Comparison of ENCODE assay signal across 8 cellular contexts in the genomic region with DNA sequence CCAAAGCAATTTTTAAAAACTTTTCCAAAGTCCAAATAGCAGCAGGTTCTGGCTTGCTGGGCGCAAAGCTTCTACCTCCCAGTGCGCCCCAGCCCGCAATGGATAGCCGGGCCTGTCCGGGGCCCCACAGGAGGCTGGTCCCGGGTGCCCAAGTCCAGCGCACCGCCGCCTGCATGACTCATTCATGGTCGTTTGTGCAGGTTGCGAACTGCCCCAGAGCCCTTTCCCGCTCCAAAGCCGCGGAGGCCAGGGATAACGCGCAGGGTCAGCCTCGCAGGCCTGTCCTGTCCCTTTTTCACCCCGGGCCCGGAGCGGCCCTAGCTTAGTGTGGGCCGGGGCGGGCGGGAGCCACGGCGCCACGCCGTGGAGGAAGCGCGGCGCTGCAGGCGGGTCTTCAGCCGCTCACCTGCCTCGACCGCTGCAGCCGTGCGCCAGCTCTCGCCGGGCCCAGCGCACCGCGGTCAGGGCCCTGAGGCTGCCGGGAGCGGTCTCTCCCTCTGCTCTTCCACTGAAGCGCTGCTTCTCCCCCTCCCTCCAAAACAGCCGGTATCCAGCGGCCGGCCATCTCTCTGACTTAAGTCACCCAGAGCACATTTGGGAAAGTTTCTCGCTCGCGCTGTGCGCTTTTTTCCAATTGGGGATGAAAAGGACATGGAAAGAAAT. TPM values are rescaled to one million over a fixed set of nuclear protein-coding genes. Genes with fewer than 3 reads are reported as not detected.
A peak's percentile ranks its signal among the peaks of the same experiment; 100 is the strongest.
DNase-seq lines count a peak whose midpoint lies in the region; ATAC-seq and TF ChIP-seq lines count a peak whose summit lies in the region.

No MANE protein-coding gene starts in this region.

- CTCF ChIA-PET in SK-N-SH (lab: Yijun Ruan, JAX): interaction anchor here (0.6 to 4.2 kb wide), 27 partner anchors 8 to 380 kb away, joined by 3 to 42 read pairs (median 5); partner anchors contain the start of gene ADO

- peak; percentile 61 for TF ChIP-seq RAD21 in SK-N-SH (IDR thresholded peaks at IDR 0.05; ENCODE audit: low read length)

- H3K27ac ChIP-seq in DND-41 (ENCODE audit: low read length): peak overlapping the region; percentile 93
- no peak overlapping the region for H3K27ac ChIP-seq in SK-N-SH (ENCODE audit: low read depth in 2 of 2, low read length in 1 of 2)
- H3K27ac ChIP-seq in prostate gland: peak overlapping the region; percentile 83 to 85

- ATAC-seq in DND-41 (ENCODE audit: insufficient read depth, low read depth): peak; percentile 50
- ATAC-seq in GM21390 (IDR thresholded peaks at IDR 0.05; ENCODE audit: unreplicated experiment): peak; percentile 34
- peak; percentile 81 for ATAC-seq in left ventricle myocardium superior

- no peaks in the 10 kb centered on the region for H3K79me2 ChIP-seq in DND-41 (ENCODE audit: insufficient read depth, low read length)
- H3K79me2 ChIP-seq in SK-N-SH (ENCODE audit: insufficient read depth): no peaks in the 10 kb centered on the region

- no peaks in the 10 kb centered on the region for H3F3A ChIP-seq in SK-N-SH (replicated peaks; ENCODE audit: insufficient read depth)

- intact Hi-C loops in left ventricle myocardium superior (cut with micrococcal nuclease): no loop called here
- intact Hi-C loops in prostate gland (cut with DNase I): loop anchor here (5.0 kb wide), 3 partner anchors 226 to 381 kb away; no protein-coding TSS in a partner anchor

- H3K4me1 ChIP-seq in DND-41 (ENCODE audit: insufficient read depth, low read length) (peaks cover 25% of the 10 kb centered on the region), SK-N-SH (ENCODE audit: control insufficient read depth in 1 of 2, insufficient read depth in 2 of 2, low read depth in 1 of 2, low read length in 1 of 2) (peaks cover 12 to 28% of the 10 kb centered on the region in 2 experiments; a peak in 3 of 4 replicates), prostate gland (replicated peaks) (peaks cover 6% of the 10 kb centered on the region)

- H3K9me3 ChIP-seq in DND-41 (ENCODE audit: insufficient read depth, low read length, severe bottlenecking) (no peaks in the 10 kb centered on the region), SK-N-SH (no peaks in the 10 kb centered on the region), prostate gland (no peaks in the 10 kb centered on the region)

- peak; percentile 67 for DNase-seq in DND-41
- DNase-seq in HT1080 (ENCODE audit: low read depth): peak; percentile 68
- peak; percentile 94 for DNase-seq in SK-N-SH
- DNase-seq in amygdala (lab: John Stamatoyannopoulos, UW): peak in 33 of 56 donors; percentile 8 to 72 (median 34)
- peak; percentile 87 for DNase-seq in left ventricle myocardium superior
- peak; percentile 54 for DNase-seq in prostate gland (ENCODE audit: low spot score)
- no peak for DNase-seq in NCI-H2029 treated with DMSO at 0.1 percent for 48 hours (lab: John Stamatoyannopoulos, UW)

- no peaks in the 10 kb centered on the region for H3K36me3 ChIP-seq in DND-41 (ENCODE audit: insufficient read depth, low read length)
- no peaks in the 10 kb centered on the region for H3K36me3 ChIP-seq in SK-N-SH (replicated peaks in 1 of 2; ENCODE audit: control insufficient read depth in 1 of 2, insufficient read depth in 2 of 2, low read length in 1 of 2)
- no peaks in the 10 kb centered on the region for H3K36me3 ChIP-seq in prostate gland

- 5% methylated on average over 23 of the region's 51 CpGs for WGBS in SK-N-SH (ENCODE audit: low lambda C conversion rate)
- WGBS in prostate gland: under 1% methylated on average over 49 of the region's 51 CpGs

- POLR2A ChIA-PET in SK-N-SH (lab: Yijun Ruan, JAX): no interaction called here

- H3K4me3 ChIP-seq in DND-41 (ENCODE audit: low read depth in 1 of 2, low read length in 2 of 2) (peak overlapping the region; percentile 55 to 86; a peak in 3 of 4 replicates), SK-N-SH (ENCODE audit: low read depth in 2 of 2, low read length in 1 of 2) (peak overlapping the region; percentile 71 to 73), prostate gland (peak overlapping the region; percentile 67 to 80)

- H4K20me1 ChIP-seq in DND-41 (ENCODE audit: insufficient read depth, low read length) (no peaks in the 10 kb centered on the region), SK-N-SH (ENCODE audit: insufficient read depth) (no peaks in the 10 kb centered on the region)

- TF ChIP-seq CTCF in DND-41 (IDR thresholded peaks at IDR 0.05; ENCODE audit: borderline replicate concordance, extremely low read depth, low read length, poor library complexity, severe bottlenecking) (peak; percentile 78), SK-N-SH (IDR thresholded peaks at IDR 0.05) (peak; percentile 67), prostate gland (IDR thresholded peaks at IDR 0.05) (peak; percentile 70 to 88 (median 82))

- H3K27me3 ChIP-seq in DND-41 (ENCODE audit: insufficient read depth, low read length, poor library complexity) (peaks cover 7% of the 10 kb centered on the region), SK-N-SH (ENCODE audit: insufficient read depth) (peaks cover 49% of the 10 kb centered on the region), prostate gland (replicated peaks; ENCODE audit: insufficient read depth) (peaks cover 9% of the 10 kb centered on the region)

- TF ChIP-seq EP300 in SK-N-SH (IDR thresholded peaks at IDR 0.05; ENCODE audit: borderline replicate concordance in 1 of 2, low read depth in 1 of 2, low read length in 1 of 2): no peak

- peak overlapping the region; percentile 100 for H3K4me2 ChIP-seq in DND-41 (ENCODE audit: insufficient read depth, low read length)
- peak overlapping the region; percentile 88 for H3K4me2 ChIP-seq in SK-N-SH

- H3K9ac ChIP-seq in DND-41 (ENCODE audit: low read depth, low read length) (peak overlapping the region; percentile 87), SK-N-SH (no peak overlapping the region)

- H2AFZ ChIP-seq in DND-41 (ENCODE audit: low read depth, low read length): peak overlapping the region; percentile 96
- peak overlapping the region; percentile 73; the same call in 1 of the 2 replicates for H2AFZ ChIP-seq in SK-N-SH (ENCODE audit: low read depth)

- no peaks in the 10 kb centered on the region for H3K9me2 ChIP-seq in SK-N-SH

- TF ChIP-seq POLR2A in prostate gland (IDR thresholded peaks at IDR 0.05): no peak

TF ChIP-seq in SK-N-SH, 30 proteins besides CTCF, POLR2A, EP300 and RAD21 (continues in another document):
- no peak for TF ChIP-seq NFIC (IDR thresholded peaks at IDR 0.05; ENCODE audit: borderline replicate concordance)
- no peak for TF ChIP-seq FOXJ3 (CRISPR knock-in tag; IDR thresholded peaks at IDR 0.05)
- TF ChIP-seq CHD2 (IDR thresholded peaks at IDR 0.05; ENCODE audit: low read length, partially characterized antibody): no peak
- no peak for TF ChIP-seq TCF12 (IDR thresholded peaks at IDR 0.05)
- TF ChIP-seq, protein P1, sequence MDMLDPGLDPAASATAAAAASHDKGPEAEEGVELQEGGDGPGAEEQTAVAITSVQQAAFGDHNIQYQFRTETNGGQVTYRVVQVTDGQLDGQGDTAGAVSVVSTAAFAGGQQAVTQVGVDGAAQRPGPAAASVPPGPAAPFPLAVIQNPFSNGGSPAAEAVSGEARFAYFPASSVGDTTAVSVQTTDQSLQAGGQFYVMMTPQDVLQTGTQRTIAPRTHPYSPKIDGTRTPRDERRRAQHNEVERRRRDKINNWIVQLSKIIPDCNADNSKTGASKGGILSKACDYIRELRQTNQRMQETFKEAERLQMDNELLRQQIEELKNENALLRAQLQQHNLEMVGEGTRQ (IDR thresholded peaks at IDR 0.05; ENCODE audit: borderline replicate concordance, low read depth, low read length): no peak
- no peak for TF ChIP-seq MEF2A (IDR thresholded peaks at IDR 0.05; ENCODE audit: borderline replicate concordance, low read depth)
- no peak for TF ChIP-seq RFX5 (IDR thresholded peaks at IDR 0.05; ENCODE audit: low read length)
- TF ChIP-seq FOSL2 (IDR thresholded peaks at IDR 0.05; ENCODE audit: borderline replicate concordance, low read depth): 0 out of 2 replicates have a peak, but pooled peaks have one; percentile 20
- no peak for TF ChIP-seq RCOR1 (IDR thresholded peaks at IDR 0.05; ENCODE audit: low read length)
- no peak for TF ChIP-seq JUND (IDR thresholded peaks at IDR 0.05)
- TF ChIP-seq TAF1 (IDR thresholded peaks at IDR 0.05; ENCODE audit: borderline replicate concordance, low read depth, low read length): no peak
- no peak for TF ChIP-seq GABPA (IDR thresholded peaks at IDR 0.05; ENCODE audit: low read depth)
- TF ChIP-seq SIN3A (IDR thresholded peaks at IDR 0.05; ENCODE audit: borderline replicate concordance, low read depth, low read length): no peak
- no peak for TF ChIP-seq MXI1 (IDR thresholded peaks at IDR 0.05; ENCODE audit: low read depth, low read length)

RNA-seq across cellular contexts. Expression of gene EGR2, which starts 1.7 kb away (rescaled TPM):
- total RNA-seq in HT1080 (2014; rRNA removed; shearing (Covaris generic)): not detected in 2 replicates
- 0.02 and 0.03 TPM in 2 replicates for polyA plus RNA-seq in HT1080 (2015; cell fraction: cytosol; rRNA removed)
- 0.06 TPM in 1 of 2 replicates, not detected in the other for polyA plus RNA-seq in HT1080 (2015; cell fraction: nucleus; rRNA removed)
- 0.25 and 0.47 TPM in 2 replicates for polyA plus RNA-seq in SK-N-SH (2012; rRNA removed)
- 0.21 and 0.34 TPM in 2 replicates for polyA plus RNA-seq in SK-N-SH (2012; cell fraction: cytosol; rRNA removed)
- 0.33 and 0.73 TPM in 2 replicates for polyA plus RNA-seq in SK-N-SH (2012; cell fraction: nucleus; rRNA removed)
- total RNA-seq in left ventricle myocardium superior (0.55 TPM), prostate gland (1 to 10 TPM; 2.5 to 4.6 TPM)

RNA-seq across cellular contexts. Expression of gene ADO, which starts 13.4 kb away (rescaled TPM):
- total RNA-seq in HT1080 (2014; rRNA removed; shearing (Covaris generic)): 33.2 and 38.4 TPM in 2 replicates
- polyA plus RNA-seq in HT1080 (2015; cell fraction: cytosol; rRNA removed): 26.5 and 28.3 TPM in 2 replicates
- polyA plus RNA-seq in HT1080 (2015; cell fraction: nucleus; rRNA removed): 18.6 and 20.4 TPM in 2 replicates
- 6.9 and 8.2 TPM in 2 replicates for polyA plus RNA-seq in SK-N-SH (2012; rRNA removed)
- polyA plus RNA-seq in SK-N-SH (2012; cell fraction: cytosol; rRNA removed): 10.7 and 11.1 TPM in 2 replicates
- polyA plus RNA-seq in SK-N-SH (2012; cell fraction: nucleus; rRNA removed): 3.8 and 4.2 TPM in 2 replicates
- total RNA-seq in left ventricle myocardium superior: 16.7 TPM
- 10 to 100 TPM; 25.0 to 37.4 TPM for total RNA-seq in prostate gland

Comparison
In these comparisons a context has a peak if more than half of its experiments do, and no peak if none do; other contexts are left out.
1. H3K27ac ChIP-seq: peak in DND-41 (single experiment) and prostate gland (2 of 2); none in SK-N-SH (0 of 2).
2. Peak in every context shown above with its lines, with median percentiles within 50 percentile points of each other: ATAC-seq, H3K4me3 ChIP-seq and CTCF ChIP-seq.